1 cellular context compared by ENCODE assay signal in genomic region chr2:203301667-203302066, GRCh38.
TF ChIP-seq lines count a peak whose summit lies in the region.

No MANE protein-coding gene starts in this region.

TF ChIP-seq in IMR-90, 13 proteins besides CTCF, POLR2A, EP300 and RAD21 (continued from another document):
- TF ChIP-seq, protein P1, sequence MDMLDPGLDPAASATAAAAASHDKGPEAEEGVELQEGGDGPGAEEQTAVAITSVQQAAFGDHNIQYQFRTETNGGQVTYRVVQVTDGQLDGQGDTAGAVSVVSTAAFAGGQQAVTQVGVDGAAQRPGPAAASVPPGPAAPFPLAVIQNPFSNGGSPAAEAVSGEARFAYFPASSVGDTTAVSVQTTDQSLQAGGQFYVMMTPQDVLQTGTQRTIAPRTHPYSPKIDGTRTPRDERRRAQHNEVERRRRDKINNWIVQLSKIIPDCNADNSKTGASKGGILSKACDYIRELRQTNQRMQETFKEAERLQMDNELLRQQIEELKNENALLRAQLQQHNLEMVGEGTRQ (IDR thresholded peaks at IDR 0.05; ENCODE audit: low read depth, low read length) = no peak
- TF ChIP-seq BHLHE40 (IDR thresholded peaks at IDR 0.05; ENCODE audit: low read depth, low read length) (no peak), FOS (IDR thresholded peaks at IDR 0.05; ENCODE audit: low read depth, low read length) (no peak), RCOR1 (IDR thresholded peaks at IDR 0.05; ENCODE audit: insufficient replicate concordance, low read length) (no peak), CHD1 (IDR thresholded peaks at IDR 0.05; ENCODE audit: low read depth, low read length) (no peak), RFX5 (IDR thresholded peaks at IDR 0.05; ENCODE audit: low read depth, low read length) (no peak), SMC3 (IDR thresholded peaks at IDR 0.05; ENCODE audit: low read depth, low read length) (no peak)
- TF ChIP-seq, protein P2, sequence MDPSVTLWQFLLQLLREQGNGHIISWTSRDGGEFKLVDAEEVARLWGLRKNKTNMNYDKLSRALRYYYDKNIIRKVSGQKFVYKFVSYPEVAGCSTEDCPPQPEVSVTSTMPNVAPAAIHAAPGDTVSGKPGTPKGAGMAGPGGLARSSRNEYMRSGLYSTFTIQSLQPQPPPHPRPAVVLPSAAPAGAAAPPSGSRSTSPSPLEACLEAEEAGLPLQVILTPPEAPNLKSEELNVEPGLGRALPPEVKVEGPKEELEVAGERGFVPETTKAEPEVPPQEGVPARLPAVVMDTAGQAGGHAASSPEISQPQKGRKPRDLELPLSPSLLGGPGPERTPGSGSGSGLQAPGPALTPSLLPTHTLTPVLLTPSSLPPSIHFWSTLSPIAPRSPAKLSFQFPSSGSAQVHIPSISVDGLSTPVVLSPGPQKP (IDR thresholded peaks at IDR 0.05; ENCODE audit: borderline replicate concordance, low read depth, low read length) = no peak
